1 cellular context compared by ENCODE assay signal in the genomic region with DNA sequence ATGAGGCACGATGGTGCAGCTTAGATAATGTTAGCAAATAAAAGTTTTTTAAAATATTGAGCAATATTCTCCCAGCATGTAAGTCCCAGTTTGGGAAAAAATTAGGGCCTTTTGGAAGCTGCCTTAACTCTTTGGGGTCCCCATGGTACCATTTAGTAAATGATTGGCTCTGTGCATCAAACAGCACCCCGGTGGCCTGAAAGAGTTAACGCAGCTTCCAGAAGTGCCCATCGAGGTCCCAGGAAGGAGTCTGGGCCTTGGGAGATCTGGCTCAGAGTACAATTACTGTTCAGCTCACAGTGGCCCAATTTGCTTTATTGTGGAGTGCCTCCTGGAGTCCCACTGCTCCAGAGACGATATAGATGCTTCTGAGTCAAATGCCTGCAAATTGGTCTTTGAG.
TF ChIP-seq lines count a peak whose summit lies in the region.

No MANE protein-coding gene starts in this region.

TF ChIP-seq in GM23338, 12 proteins besides CTCF, POLR2A, EP300 and RAD21:
- TF ChIP-seq, protein P1, sequence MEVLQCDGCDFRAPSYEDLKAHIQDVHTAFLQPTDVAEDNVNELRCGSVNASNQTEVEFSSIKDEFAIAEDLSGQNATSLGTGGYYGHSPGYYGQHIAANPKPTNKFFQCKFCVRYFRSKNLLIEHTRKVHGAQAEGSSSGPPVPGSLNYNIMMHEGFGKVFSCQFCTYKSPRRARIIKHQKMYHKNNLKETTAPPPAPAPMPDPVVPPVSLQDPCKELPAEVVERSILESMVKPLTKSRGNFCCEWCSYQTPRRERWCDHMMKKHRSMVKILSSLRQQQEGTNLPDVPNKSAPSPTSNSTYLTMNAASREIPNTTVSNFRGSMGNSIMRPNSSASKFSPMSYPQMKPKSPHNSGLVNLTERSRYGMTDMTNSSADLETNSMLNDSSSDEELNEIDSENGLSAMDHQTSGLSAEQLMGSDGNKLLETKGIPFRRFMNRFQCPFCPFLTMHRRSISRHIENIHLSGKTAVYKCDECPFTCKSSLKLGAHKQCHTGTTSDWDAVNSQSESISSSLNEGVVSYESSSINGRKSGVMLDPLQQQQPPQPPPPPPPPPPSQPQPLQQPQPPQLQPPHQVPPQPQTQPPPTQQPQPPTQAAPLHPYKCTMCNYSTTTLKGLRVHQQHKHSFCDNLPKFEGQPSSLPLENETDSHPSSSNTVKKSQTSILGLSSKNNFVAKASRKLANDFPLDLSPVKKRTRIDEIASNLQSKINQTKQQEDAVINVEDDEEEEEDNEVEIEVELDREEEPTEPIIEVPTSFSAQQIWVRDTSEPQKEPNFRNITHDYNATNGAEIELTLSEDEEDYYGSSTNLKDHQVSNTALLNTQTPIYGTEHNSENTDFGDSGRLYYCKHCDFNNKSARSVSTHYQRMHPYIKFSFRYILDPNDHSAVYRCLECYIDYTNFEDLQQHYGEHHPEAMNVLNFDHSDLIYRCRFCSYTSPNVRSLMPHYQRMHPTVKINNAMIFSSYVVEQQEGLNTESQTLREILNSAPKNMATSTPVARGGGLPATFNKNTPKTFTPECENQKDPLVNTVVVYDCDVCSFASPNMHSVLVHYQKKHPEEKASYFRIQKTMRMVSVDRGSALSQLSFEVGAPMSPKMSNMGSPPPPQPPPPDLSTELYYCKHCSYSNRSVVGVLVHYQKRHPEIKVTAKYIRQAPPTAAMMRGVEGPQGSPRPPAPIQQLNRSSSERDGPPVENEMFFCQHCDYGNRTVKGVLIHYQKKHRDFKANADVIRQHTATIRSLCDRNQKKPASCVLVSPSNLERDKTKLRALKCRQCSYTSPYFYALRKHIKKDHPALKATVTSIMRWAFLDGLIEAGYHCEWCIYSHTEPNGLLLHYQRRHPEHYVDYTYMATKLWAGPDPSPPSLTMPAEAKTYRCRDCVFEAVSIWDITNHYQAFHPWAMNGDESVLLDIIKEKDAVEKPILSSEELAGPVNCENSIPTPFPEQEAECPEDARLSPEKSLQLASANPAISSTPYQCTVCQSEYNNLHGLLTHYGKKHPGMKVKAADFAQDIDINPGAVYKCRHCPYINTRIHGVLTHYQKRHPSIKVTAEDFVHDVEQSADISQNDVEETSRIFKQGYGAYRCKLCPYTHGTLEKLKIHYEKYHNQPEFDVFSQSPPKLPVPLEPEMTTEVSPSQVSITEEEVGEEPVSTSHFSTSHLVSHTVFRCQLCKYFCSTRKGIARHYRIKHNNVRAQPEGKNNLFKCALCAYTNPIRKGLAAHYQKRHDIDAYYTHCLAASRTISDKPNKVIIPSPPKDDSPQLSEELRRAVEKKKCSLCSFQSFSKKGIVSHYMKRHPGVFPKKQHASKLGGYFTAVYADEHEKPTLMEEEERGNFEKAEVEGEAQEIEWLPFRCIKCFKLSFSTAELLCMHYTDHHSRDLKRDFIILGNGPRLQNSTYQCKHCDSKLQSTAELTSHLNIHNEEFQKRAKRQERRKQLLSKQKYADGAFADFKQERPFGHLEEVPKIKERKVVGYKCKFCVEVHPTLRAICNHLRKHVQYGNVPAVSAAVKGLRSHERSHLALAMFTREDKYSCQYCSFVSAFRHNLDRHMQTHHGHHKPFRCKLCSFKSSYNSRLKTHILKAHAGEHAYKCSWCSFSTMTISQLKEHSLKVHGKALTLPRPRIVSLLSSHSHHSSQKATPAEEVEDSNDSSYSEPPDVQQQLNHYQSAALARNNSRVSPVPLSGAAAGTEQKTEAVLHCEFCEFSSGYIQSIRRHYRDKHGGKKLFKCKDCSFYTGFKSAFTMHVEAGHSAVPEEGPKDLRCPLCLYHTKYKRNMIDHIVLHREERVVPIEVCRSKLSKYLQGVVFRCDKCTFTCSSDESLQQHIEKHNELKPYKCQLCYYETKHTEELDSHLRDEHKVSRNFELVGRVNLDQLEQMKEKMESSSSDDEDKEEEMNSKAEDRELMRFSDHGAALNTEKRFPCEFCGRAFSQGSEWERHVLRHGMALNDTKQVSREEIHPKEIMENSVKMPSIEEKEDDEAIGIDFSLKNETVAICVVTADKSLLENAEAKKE (CRISPR knock-in tag; IDR thresholded peaks at IDR 0.05), result no peak
- TF ChIP-seq EZH2phosphoT487 (IDR thresholded peaks at IDR 0.05; ENCODE audit: unreplicated experiment) (no peak), EZH2 (IDR thresholded peaks at IDR 0.05; ENCODE audit: low read depth, unreplicated experiment) (no peak), CREB1 (CRISPR knock-in tag; IDR thresholded peaks at IDR 0.05; ENCODE audit: low read depth) (no peak), STAT1 (IDR thresholded peaks at IDR 0.05; ENCODE audit: unreplicated experiment) (no peak), POLR2AphosphoS5 (IDR thresholded peaks at IDR 0.05; ENCODE audit: low read depth) (no peak), ZNF114 (CRISPR knock-in tag; IDR thresholded peaks at IDR 0.05) (no peak), ZNF331 (CRISPR knock-in tag; IDR thresholded peaks at IDR 0.05; ENCODE audit: low read depth) (no peak), JUNB (IDR thresholded peaks at IDR 0.05; ENCODE audit: unreplicated experiment) (no peak), NANOG (IDR thresholded peaks at IDR 0.05; ENCODE audit: borderline replicate concordance) (no peak)
- TF ChIP-seq, protein P2, sequence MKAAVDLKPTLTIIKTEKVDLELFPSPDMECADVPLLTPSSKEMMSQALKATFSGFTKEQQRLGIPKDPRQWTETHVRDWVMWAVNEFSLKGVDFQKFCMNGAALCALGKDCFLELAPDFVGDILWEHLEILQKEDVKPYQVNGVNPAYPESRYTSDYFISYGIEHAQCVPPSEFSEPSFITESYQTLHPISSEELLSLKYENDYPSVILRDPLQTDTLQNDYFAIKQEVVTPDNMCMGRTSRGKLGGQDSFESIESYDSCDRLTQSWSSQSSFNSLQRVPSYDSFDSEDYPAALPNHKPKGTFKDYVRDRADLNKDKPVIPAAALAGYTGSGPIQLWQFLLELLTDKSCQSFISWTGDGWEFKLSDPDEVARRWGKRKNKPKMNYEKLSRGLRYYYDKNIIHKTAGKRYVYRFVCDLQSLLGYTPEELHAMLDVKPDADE (IDR thresholded peaks at IDR 0.05), result no peak
- TF ChIP-seq, protein P3, sequence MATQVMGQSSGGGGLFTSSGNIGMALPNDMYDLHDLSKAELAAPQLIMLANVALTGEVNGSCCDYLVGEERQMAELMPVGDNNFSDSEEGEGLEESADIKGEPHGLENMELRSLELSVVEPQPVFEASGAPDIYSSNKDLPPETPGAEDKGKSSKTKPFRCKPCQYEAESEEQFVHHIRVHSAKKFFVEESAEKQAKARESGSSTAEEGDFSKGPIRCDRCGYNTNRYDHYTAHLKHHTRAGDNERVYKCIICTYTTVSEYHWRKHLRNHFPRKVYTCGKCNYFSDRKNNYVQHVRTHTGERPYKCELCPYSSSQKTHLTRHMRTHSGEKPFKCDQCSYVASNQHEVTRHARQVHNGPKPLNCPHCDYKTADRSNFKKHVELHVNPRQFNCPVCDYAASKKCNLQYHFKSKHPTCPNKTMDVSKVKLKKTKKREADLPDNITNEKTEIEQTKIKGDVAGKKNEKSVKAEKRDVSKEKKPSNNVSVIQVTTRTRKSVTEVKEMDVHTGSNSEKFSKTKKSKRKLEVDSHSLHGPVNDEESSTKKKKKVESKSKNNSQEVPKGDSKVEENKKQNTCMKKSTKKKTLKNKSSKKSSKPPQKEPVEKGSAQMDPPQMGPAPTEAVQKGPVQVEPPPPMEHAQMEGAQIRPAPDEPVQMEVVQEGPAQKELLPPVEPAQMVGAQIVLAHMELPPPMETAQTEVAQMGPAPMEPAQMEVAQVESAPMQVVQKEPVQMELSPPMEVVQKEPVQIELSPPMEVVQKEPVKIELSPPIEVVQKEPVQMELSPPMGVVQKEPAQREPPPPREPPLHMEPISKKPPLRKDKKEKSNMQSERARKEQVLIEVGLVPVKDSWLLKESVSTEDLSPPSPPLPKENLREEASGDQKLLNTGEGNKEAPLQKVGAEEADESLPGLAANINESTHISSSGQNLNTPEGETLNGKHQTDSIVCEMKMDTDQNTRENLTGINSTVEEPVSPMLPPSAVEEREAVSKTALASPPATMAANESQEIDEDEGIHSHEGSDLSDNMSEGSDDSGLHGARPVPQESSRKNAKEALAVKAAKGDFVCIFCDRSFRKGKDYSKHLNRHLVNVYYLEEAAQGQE (IDR thresholded peaks at IDR 0.05; ENCODE audit: unreplicated experiment), result no peak
